Comparison of ENCODE assay signal across 24 cellular contexts in genomic region chr6:44171899-44172546, GRCh38. TPM values are rescaled to one million over a fixed set of nuclear protein-coding genes. Genes with fewer than 3 reads are reported as not detected.
DNase-seq lines count a peak whose midpoint lies in the region; ATAC-seq and TF ChIP-seq lines count a peak whose summit lies in the region.
"Had no signal": no experiment of that assay in that cellular context is flagged by ENCODE, and none has a peak within 500 bp of the region (broad histone marks: within the 10 kb centered on the region; RNA-seq: fewer than 3 reads in every experiment).

No MANE protein-coding gene starts in this region.

- no peak overlapping the region for H3K27ac ChIP-seq in CD8-positive, alpha-beta T cell (ENCODE audit: low read depth, low read length)
- H3K27ac ChIP-seq in Panc1 (ENCODE audit: low read length) (peak overlapping the region; percentile 40), trophoblast cell (ENCODE audit: low read depth, low read length) (no peak overlapping the region)
- H3K27ac ChIP-seq: gastrocnemius medialis, hepatocyte, lower lobe of right lung, PC-9, spleen, upper lobe of left lung had no signal

- H3K4ac ChIP-seq in trophoblast cell (ENCODE audit: low read depth, low read length), result no peak overlapping the region

- H4K91ac ChIP-seq in trophoblast cell (ENCODE audit: low read depth, low read length), result peak overlapping the region; percentile 7

- H3K27me3 Mint-ChIP-seq in activated CD4-positive, alpha-beta memory T cell treated with anti-CD3 and anti-CD28 coated beads for 36 hours, result peaks cover 17% of the 10 kb centered on the region
- peaks cover 29% of the 10 kb centered on the region for H3K27me3 Mint-ChIP-seq in activated CD4-positive, alpha-beta memory T cell treated with anti-CD3 and anti-CD28 coated beads, Interleukin-2, amount 10 ng/mL, durations not matched to agents 7 days and 5 days
- H3K27me3 Mint-ChIP-seq in CD8-positive, alpha-beta T cell (ENCODE audit: low read depth), result peaks cover 8% of the 10 kb centered on the region

- no peaks in the 10 kb centered on the region for H3K36me3 Mint-ChIP-seq in activated CD4-positive, alpha-beta memory T cell treated with anti-CD3 and anti-CD28 coated beads for 36 hours
- H3K36me3 Mint-ChIP-seq in activated CD4-positive, alpha-beta memory T cell treated with anti-CD3 and anti-CD28 coated beads, Interleukin-2, amount 10 ng/mL, durations not matched to agents 7 days and 5 days (ENCODE audit: low read depth), result no peaks in the 10 kb centered on the region
- H3K36me3 Mint-ChIP-seq in CD8-positive, alpha-beta T cell, result no peaks in the 10 kb centered on the region
- H3K36me3 Mint-ChIP-seq: activated CD8-positive, alpha-beta memory T cell treated with anti-CD3 and anti-CD28 coated beads, Interleukin-2, amount 10 ng/mL, durations not matched to agents 7 days and 5 days; activated naive CD4-positive, alpha-beta T cell treated with anti-CD3 and anti-CD28 coated beads, Interleukin-2, amount 50 U/mL, for 72 hours; CD4-positive, CD25-positive, alpha-beta regulatory T cell; naive B cell had no signal

- H3K79me2 ChIP-seq in trophoblast cell (ENCODE audit: control insufficient read depth, insufficient read depth, low read length, poor library complexity), result no peaks in the 10 kb centered on the region
- H3K79me2 ChIP-seq: hepatocyte had no signal

- CTCF ChIA-PET in activated CD4-positive, alpha-beta memory T cell treated with anti-CD3 and anti-CD28 coated beads for 36 hours (lab: Charles Lee), result interaction anchor here (0.7 to 2.9 kb wide), 32 partner anchors 8 to 170 kb away, joined by 3 to 26 read pairs (median 5); partner anchors contain the start of genes AARS2, CAPN11, MRPL14 and SLC35B2
- CTCF ChIA-PET in activated CD4-positive, alpha-beta memory T cell treated with anti-CD3 and anti-CD28 coated beads, Interleukin-2, amount 10 ng/mL, durations not matched to agents 7 days and 5 days (lab: Charles Lee), result interaction anchor here (0.7 to 2.0 kb wide), 16 partner anchors 10 to 714 kb away, joined by 3 to 10 read pairs (median 5); no protein-coding TSS in a partner anchor
- CTCF ChIA-PET in CD8-positive, alpha-beta T cell (lab: Charles Lee), result interaction anchor here (0.8 to 3.0 kb wide), 40 partner anchors 10 to 535 kb away, joined by 3 to 28 read pairs (median 5); partner anchors contain the start of genes CAPN11, HSP90AB1, MYMX and SLC35B2
- CTCF ChIA-PET in Panc1 (lab: Charles Lee), result interaction anchor here (1.0 to 1.1 kb wide), 3 partner anchors 62 to 85 kb away, joined by 3 to 7 read pairs (median 4); partner anchors contain the start of gene SLC35B2

- ATAC-seq in CD8-positive, alpha-beta T cell, result no peak
- ATAC-seq in Panc1 (no peak; the same call in 1 of the 2 replicates), HG03159 (IDR thresholded peaks at IDR 0.05; ENCODE audit: unreplicated experiment) (no peak)

- peaks cover 15% of the 10 kb centered on the region for H3K4me1 Mint-ChIP-seq in activated CD4-positive, alpha-beta memory T cell treated with anti-CD3 and anti-CD28 coated beads for 36 hours (ENCODE audit: low read depth)
- H3K4me1 Mint-ChIP-seq in activated CD4-positive, alpha-beta memory T cell treated with anti-CD3 and anti-CD28 coated beads, Interleukin-2, amount 10 ng/mL, durations not matched to agents 7 days and 5 days, result peaks cover 12% of the 10 kb centered on the region
- H3K4me1 Mint-ChIP-seq in CD8-positive, alpha-beta T cell (ENCODE audit: low read depth), result peaks cover 15% of the 10 kb centered on the region

- H3K4me2 ChIP-seq in trophoblast cell (ENCODE audit: low read length), result no peak overlapping the region
- H3K4me2 ChIP-seq: hepatocyte had no signal

- no peaks in the 10 kb centered on the region for H3K36me3 ChIP-seq in CD8-positive, alpha-beta T cell (ENCODE audit: insufficient read depth, low read length)
- H3K36me3 ChIP-seq in Panc1 (ENCODE audit: control insufficient read depth, insufficient read depth, low read length), result no peaks in the 10 kb centered on the region
- H3K36me3 ChIP-seq in trophoblast cell (ENCODE audit: control insufficient read depth in 1 of 2, insufficient read depth in 2 of 2, low read length in 2 of 2), result no peaks in the 10 kb centered on the region
- H3K36me3 ChIP-seq: gastrocnemius medialis, lower lobe of right lung, spleen, upper lobe of left lung had no signal

- no peak overlapping the region for H3K14ac ChIP-seq in trophoblast cell (ENCODE audit: low read length)

- H3K27ac Mint-ChIP-seq in activated CD4-positive, alpha-beta memory T cell treated with anti-CD3 and anti-CD28 coated beads for 36 hours, result no peak overlapping the region
- H3K27ac Mint-ChIP-seq in activated CD4-positive, alpha-beta memory T cell treated with anti-CD3 and anti-CD28 coated beads, Interleukin-2, amount 10 ng/mL, durations not matched to agents 7 days and 5 days, result no peak overlapping the region
- no peak overlapping the region for H3K27ac Mint-ChIP-seq in CD8-positive, alpha-beta T cell
- H3K27ac Mint-ChIP-seq: activated CD8-positive, alpha-beta memory T cell treated with anti-CD3 and anti-CD28 coated beads, Interleukin-2, amount 10 ng/mL, durations not matched to agents 7 days and 5 days; activated T-cell treated with anti-CD3 and anti-CD28 coated beads, Interleukin-2, amount 50 U/mL, for 72 hours; progenitor cell of endocrine pancreas had no signal

- no peak overlapping the region for H3K23ac ChIP-seq in trophoblast cell (ENCODE audit: low read length)

- no peak overlapping the region for H3K4me3 Mint-ChIP-seq in activated CD4-positive, alpha-beta memory T cell treated with anti-CD3 and anti-CD28 coated beads for 36 hours
- no peak overlapping the region for H3K4me3 Mint-ChIP-seq in activated CD4-positive, alpha-beta memory T cell treated with anti-CD3 and anti-CD28 coated beads, Interleukin-2, amount 10 ng/mL, durations not matched to agents 7 days and 5 days
- peak overlapping the region; percentile 22 for H3K4me3 Mint-ChIP-seq in CD8-positive, alpha-beta T cell
- H3K4me3 Mint-ChIP-seq: activated CD8-positive, alpha-beta memory T cell treated with anti-CD3 and anti-CD28 coated beads, Interleukin-2, amount 10 ng/mL, durations not matched to agents 7 days and 5 days; activated T-cell treated with anti-CD3 and anti-CD28 coated beads, Interleukin-2, amount 50 U/mL, for 72 hours; CD4-positive, CD25-positive, alpha-beta regulatory T cell had no signal

- in situ Hi-C loops in Panc1 (cut with HindIII; ENCODE audit: low pct_unique_long_range_greater_than_20kb, low sequenced_read_pairs), result no loop called here

- no peak overlapping the region for H3K4me3 ChIP-seq in CD8-positive, alpha-beta T cell (ENCODE audit: low read depth, low read length)
- H3K4me3 ChIP-seq in Panc1 (ENCODE audit: low read depth in 2 of 2, low read length in 2 of 2) (no peak overlapping the region), trophoblast cell (ENCODE audit: low read depth, low read length) (no peak overlapping the region)
- H3K4me3 ChIP-seq: gastrocnemius medialis, hepatocyte, lower lobe of right lung, PC-9, spleen, upper lobe of left lung had no signal

- H3K18ac ChIP-seq in trophoblast cell (ENCODE audit: low read length), result no peak overlapping the region

- no TSS peak for BruUV-seq in Panc1 (replicated peaks; lab: Mats Ljungman, UMichigan)

- POLR2A ChIA-PET in activated CD4-positive, alpha-beta memory T cell treated with anti-CD3 and anti-CD28 coated beads for 36 hours (lab: Charles Lee), result interaction anchor here (0.7 to 1.3 kb wide), 3 partner anchors 47 to 85 kb away, joined by 3 to 4 read pairs (median 3); no protein-coding TSS in a partner anchor
- POLR2A ChIA-PET in activated CD4-positive, alpha-beta memory T cell treated with anti-CD3 and anti-CD28 coated beads, Interleukin-2, amount 10 ng/mL, durations not matched to agents 7 days and 5 days (lab: Charles Lee), result no interaction called here
- POLR2A ChIA-PET in CD8-positive, alpha-beta T cell (lab: Charles Lee), result interaction anchor here (0.9 kb wide), 1 partner anchor 52 kb away, joined by 4 read pairs; no protein-coding TSS in a partner anchor
- POLR2A ChIA-PET in Panc1 (lab: Charles Lee), result interaction anchor here (0.6 to 1.0 kb wide), 2 partner anchors 82 to 133 kb away, joined by 3 read pairs; no protein-coding TSS in a partner anchor

- H3K79me1 ChIP-seq in trophoblast cell (ENCODE audit: low read length), result peaks cover 7% of the 10 kb centered on the region

- H3K4me1 ChIP-seq in CD8-positive, alpha-beta T cell (ENCODE audit: insufficient read depth, low read length), result peaks cover 10% of the 10 kb centered on the region
- H3K4me1 ChIP-seq in Panc1 (ENCODE audit: control insufficient read depth, insufficient read depth, low read length) (peaks cover 23% of the 10 kb centered on the region), trophoblast cell (ENCODE audit: control insufficient read depth in 1 of 2, insufficient read depth in 2 of 2, low read length in 2 of 2) (peaks cover 7 to 10% of the 10 kb centered on the region in 2 experiments)

- H3K27me3 ChIP-seq in CD8-positive, alpha-beta T cell (ENCODE audit: insufficient read depth, low read length), result no peaks in the 10 kb centered on the region
- H3K27me3 ChIP-seq in Panc1 (ENCODE audit: control insufficient read depth, insufficient read depth, low read length) (no peaks in the 10 kb centered on the region), trophoblast cell (ENCODE audit: insufficient read depth, low read length) (no peaks in the 10 kb centered on the region)
- H3K27me3 ChIP-seq: gastrocnemius medialis, hepatocyte, upper lobe of left lung had no signal

- no peak overlapping the region for H2BK120ac ChIP-seq in trophoblast cell (ENCODE audit: insufficient read depth, low read length, poor library complexity)

- no peak overlapping the region for H4K12ac ChIP-seq in trophoblast cell (ENCODE audit: low read depth, low read length)

- H2BK5ac ChIP-seq in trophoblast cell (ENCODE audit: low read depth, low read length, poor library complexity), result no peak overlapping the region

- intact Hi-C loops in activated CD4-positive, alpha-beta memory T cell treated with anti-CD3 and anti-CD28 coated beads for 36 hours (cut with micrococcal nuclease), result loop anchor here (1.0 to 5.0 kb wide), 7 partner anchors 50 to 166 kb away; partner anchors contain the start of genes HSP90AB1, NFKBIE and SLC29A1
- intact Hi-C loops in CD8-positive, alpha-beta T cell (cut with DNase I, micrococcal nuclease), result loop anchor here (1.0 to 2.0 kb wide), 7 partner anchors 49 to 166 kb away; partner anchors contain the start of genes NFKBIE (in 2 of the 2) and SLC35B2 (in 1 of the 2)
- intact Hi-C loops in Panc1 (cut with micrococcal nuclease; ENCODE audit: unreplicated experiment), result loop anchor here (1.0 to 5.0 kb wide), 2 partner anchors 65 to 82 kb away; no protein-coding TSS in a partner anchor

- peak overlapping the region; percentile 18 for H2AK5ac ChIP-seq in trophoblast cell (ENCODE audit: low read length)

- TF ChIP-seq CTCF in CD8-positive, alpha-beta T cell (IDR thresholded peaks at IDR 0.05), result no peak
- no peak for TF ChIP-seq CTCF in Panc1 (IDR thresholded peaks at IDR 0.05)

- DNase-seq in activated CD4-positive, alpha-beta memory T cell treated with anti-CD3 and anti-CD28 coated beads for 36 hours, result peak; percentile 36
- no peak for DNase-seq in activated CD4-positive, alpha-beta memory T cell treated with anti-CD3 and anti-CD28 coated beads, Interleukin-2, amount 10 ng/mL, durations not matched to agents 7 days and 5 days
- no peak for DNase-seq in CD8-positive, alpha-beta T cell
- DNase-seq in Panc1 (ENCODE audit: low read depth, low spot score) (no peak), trophoblast cell (no peak), NOMO-1 (lab: John Stamatoyannopoulos, UW; ENCODE audit: unreplicated experiment in 2 of 2) (no peak)
- DNase-seq in effector CD8-positive, alpha-beta T cell (lab: John Stamatoyannopoulos, UW), result no peak

- no peak overlapping the region for H3K9ac ChIP-seq in trophoblast cell (ENCODE audit: low read length)

- no peak overlapping the region for H2AFZ ChIP-seq in trophoblast cell (ENCODE audit: insufficient read depth, low read length, poor library complexity)
- H2AFZ ChIP-seq: hepatocyte, PC-9 had no signal

- no peak overlapping the region for H2BK12ac ChIP-seq in trophoblast cell (ENCODE audit: low read length)

- no CpG with 5 or more reads among the region's 12 CpGs for WGBS in trophoblast cell (ENCODE audit: extremely low coverage, insufficient coverage, insufficient read length)

- H4K8ac ChIP-seq in trophoblast cell (ENCODE audit: low read depth, low read length), result no peak overlapping the region

- H3K9me3 ChIP-seq in CD8-positive, alpha-beta T cell (ENCODE audit: low read length), result no peaks in the 10 kb centered on the region
- H3K9me3 ChIP-seq in Panc1 (ENCODE audit: control insufficient read depth, insufficient read depth, low read depth, low read length) (no peaks in the 10 kb centered on the region), trophoblast cell (ENCODE audit: insufficient read depth, low read depth, low read length) (peaks cover 3% of the 10 kb centered on the region)
- H3K9me3 ChIP-seq: gastrocnemius medialis, lower lobe of right lung, spleen, upper lobe of left lung had no signal

- no peaks in the 10 kb centered on the region for H3K9me3 Mint-ChIP-seq in activated CD4-positive, alpha-beta memory T cell treated with anti-CD3 and anti-CD28 coated beads for 36 hours
- H3K9me3 Mint-ChIP-seq in activated CD4-positive, alpha-beta memory T cell treated with anti-CD3 and anti-CD28 coated beads, Interleukin-2, amount 10 ng/mL, durations not matched to agents 7 days and 5 days, result no peaks in the 10 kb centered on the region
- no peaks in the 10 kb centered on the region for H3K9me3 Mint-ChIP-seq in CD8-positive, alpha-beta T cell
- H3K9me3 Mint-ChIP-seq: activated naive CD4-positive, alpha-beta T cell treated with anti-CD3 and anti-CD28 coated beads, Interleukin-2, amount 50 U/mL, for 72 hours; activated T-cell treated with anti-CD3 and anti-CD28 coated beads, Interleukin-2, amount 50 U/mL, for 72 hours; naive B cell had no signal

RNA-seq across cellular contexts. Expression of gene CAPN11, which starts 13.4 kb away (rescaled TPM):
- total RNA-seq in activated CD4-positive, alpha-beta memory T cell treated with anti-CD3 and anti-CD28 coated beads for 36 hours, result under 1 TPM in 1 of 2 experiments, not detected in 1; 0.12 TPM
- under 1 TPM in 1 of 2 experiments, not detected in 1; 0.13 TPM for total RNA-seq in activated CD4-positive, alpha-beta memory T cell treated with anti-CD3 and anti-CD28 coated beads, Interleukin-2, amount 10 ng/mL, durations not matched to agents 7 days and 5 days
- total RNA-seq in CD8-positive, alpha-beta T cell, result under 1 TPM; 0.22 to 0.27 TPM
- 1.2 TPM for total RNA-seq in Panc1 (2021; ENCODE audit: unreplicated experiment)
- polyA plus RNA-seq in Panc1 (2012; ENCODE audit: insufficient read length), result 0.85 TPM
- 0.06 and 0.07 TPM in 2 replicates for polyA plus RNA-seq in trophoblast cell (2013)
- total RNA-seq: activated CD8-positive, alpha-beta memory T cell treated with anti-CD3 and anti-CD28 coated beads, Interleukin-2, amount 10 ng/mL, durations not matched to agents 7 days and 5 days; bronchial epithelial cell; CD4-positive, CD25-positive, alpha-beta regulatory T cell; fibroblast of lung; H4; PC-9; progenitor cell of endocrine pancreas; T-helper 2 cell treated with Interferon-gamma antibody and Interleukin-4, amounts not matched to agents 100 ng/mL and 5 ng/mL, for 36 hours had no signal
- polyA plus RNA-seq: CD4-positive, CD25-positive, alpha-beta regulatory T cell; fibroblast of lung had no signal

RNA-seq across cellular contexts. Expression of gene TMEM63B, which starts 44.7 kb away (rescaled TPM):
- 10 to 100 TPM; 11.6 to 13.0 TPM for total RNA-seq in activated CD4-positive, alpha-beta memory T cell treated with anti-CD3 and anti-CD28 coated beads for 36 hours
- 10 to 100 TPM; 14.7 to 15.5 TPM for total RNA-seq in activated CD4-positive, alpha-beta memory T cell treated with anti-CD3 and anti-CD28 coated beads, Interleukin-2, amount 10 ng/mL, durations not matched to agents 7 days and 5 days
- total RNA-seq in CD8-positive, alpha-beta T cell, result 10 to 100 TPM; 14.1 to 19.0 TPM
- 54.1 TPM for total RNA-seq in Panc1 (2021; ENCODE audit: unreplicated experiment)
- polyA plus RNA-seq in Panc1 (2012; ENCODE audit: insufficient read length), result 81.4 TPM
- polyA plus RNA-seq in trophoblast cell (2013), result 36.4 and 36.9 TPM in 2 replicates

RNA-seq across cellular contexts. Expression of gene MYMX, which starts 44.7 kb away (rescaled TPM):
- not detected for total RNA-seq in activated CD4-positive, alpha-beta memory T cell treated with anti-CD3 and anti-CD28 coated beads for 36 hours
- total RNA-seq in activated CD4-positive, alpha-beta memory T cell treated with anti-CD3 and anti-CD28 coated beads, Interleukin-2, amount 10 ng/mL, durations not matched to agents 7 days and 5 days, result not detected
- total RNA-seq in CD8-positive, alpha-beta T cell, result not detected
- total RNA-seq in Panc1 (2021; ENCODE audit: unreplicated experiment), result 1.8 TPM
- polyA plus RNA-seq in Panc1 (2012; ENCODE audit: insufficient read length), result 1.9 TPM
- 0.37 and 0.41 TPM in 2 replicates for polyA plus RNA-seq in trophoblast cell (2013)
- total RNA-seq: activated CD8-positive, alpha-beta memory T cell treated with anti-CD3 and anti-CD28 coated beads, Interleukin-2, amount 10 ng/mL, durations not matched to agents 7 days and 5 days; activated naive CD4-positive, alpha-beta T cell treated with anti-CD3 and anti-CD28 coated beads, Interleukin-2, amount 50 U/mL, for 72 hours; activated T-cell treated with anti-CD3 and anti-CD28 coated beads, Interleukin-2, amount 50 U/mL, for 72 hours; bronchial epithelial cell; CD4-positive, CD25-positive, alpha-beta regulatory T cell; fibroblast of lung; gastrocnemius medialis; H4; hepatocyte; lower lobe of right lung; PC-9; progenitor cell of endocrine pancreas; T-helper 2 cell treated with Interferon-gamma antibody and Interleukin-4, amounts not matched to agents 100 ng/mL and 5 ng/mL, for 36 hours had no signal
- polyA plus RNA-seq: CD4-positive, CD25-positive, alpha-beta regulatory T cell; fibroblast of lung; hepatocyte had no signal

RNA-seq across cellular contexts. Expression of gene MRPL14, which starts 44.8 kb away (rescaled TPM):
- 10 to 100 TPM; 49.5 to 50.1 TPM for total RNA-seq in activated CD4-positive, alpha-beta memory T cell treated with anti-CD3 and anti-CD28 coated beads for 36 hours
- total RNA-seq in activated CD4-positive, alpha-beta memory T cell treated with anti-CD3 and anti-CD28 coated beads, Interleukin-2, amount 10 ng/mL, durations not matched to agents 7 days and 5 days, result 10 to 100 TPM; 36.0 to 39.0 TPM
- total RNA-seq in CD8-positive, alpha-beta T cell, result 10 to 100 TPM; 10.3 to 10.5 TPM
- 82.0 TPM for total RNA-seq in Panc1 (2021; ENCODE audit: unreplicated experiment)
- 80.3 TPM for polyA plus RNA-seq in Panc1 (2012; ENCODE audit: insufficient read length)
- polyA plus RNA-seq in trophoblast cell (2013), result 79.2 and 82.1 TPM in 2 replicates

RNA-seq across cellular contexts. Expression of gene SLC29A1, which starts 51.4 kb away (rescaled TPM):
- 10 to 100 TPM; 47.6 to 50.0 TPM for total RNA-seq in activated CD4-positive, alpha-beta memory T cell treated with anti-CD3 and anti-CD28 coated beads for 36 hours
- 10 to 100 TPM; 24.8 to 25.4 TPM for total RNA-seq in activated CD4-positive, alpha-beta memory T cell treated with anti-CD3 and anti-CD28 coated beads, Interleukin-2, amount 10 ng/mL, durations not matched to agents 7 days and 5 days
- 1 to 10 TPM in 1 of 2 experiments, under 1 TPM in 1; 0.79 to 1.2 TPM for total RNA-seq in CD8-positive, alpha-beta T cell
- total RNA-seq in Panc1 (2021; ENCODE audit: unreplicated experiment), result 263 TPM
- polyA plus RNA-seq in Panc1 (2012; ENCODE audit: insufficient read length), result 313 TPM
- polyA plus RNA-seq in trophoblast cell (2013), result 99.2 and 101 TPM in 2 replicates
